ENCODE assay signal across 23 cellular contexts in genomic region chr6:162798546-162798945, GRCh38.
DNase-seq lines count a peak whose midpoint lies in the region; ATAC-seq and TF ChIP-seq lines count a peak whose summit lies in the region.
"Had no signal": no experiment of that assay in that cellular context is flagged by ENCODE, and none has a peak within 500 bp of the region (broad histone marks: within the 10 kb centered on the region; RNA-seq: fewer than 3 reads in every experiment).

No MANE protein-coding gene starts in this region.

- no peak overlapping the region for H3K4me3 Mint-ChIP-seq in activated naive CD8-positive, alpha-beta T cell treated with anti-CD3 and anti-CD28 coated beads, Interleukin-2, amount 50 U/mL, for 24 hours
- H3K4me3 Mint-ChIP-seq in WTC11, result no peak overlapping the region
- H3K4me3 Mint-ChIP-seq: activated CD8-positive, alpha-beta memory T cell treated with anti-CD3 and anti-CD28 coated beads, Interleukin-2, amount 10 ng/mL, durations not matched to agents 7 days and 5 days; CD14-positive monocyte; endodermal cell; memory B cell had no signal

- no peak for DNase-seq in activated naive CD4-positive, alpha-beta T cell treated with anti-CD3 and anti-CD28 coated beads, Interleukin-2, amount 50 U/mL, for 72 hours (ENCODE audit: low spot score in 2 of 2)
- DNase-seq in activated naive CD4-positive, alpha-beta T cell (lab: John Stamatoyannopoulos, UW), result no peak
- DNase-seq in MV-4-11 (lab: John Stamatoyannopoulos, UW) (peak; percentile 51), occipital lobe (lab: John Stamatoyannopoulos, UW) (no peak), WTC11 (ENCODE audit: low spot score) (no peak)
- DNase-seq in activated naive CD8-positive, alpha-beta T cell treated with anti-CD3 and anti-CD28 coated beads, Interleukin-2, amount 50 U/mL, for 24 hours, result no peak
- DNase-seq: activated CD8-positive, alpha-beta memory T cell treated with anti-CD3 and anti-CD28 coated beads, Interleukin-2, amount 10 ng/mL, durations not matched to agents 7 days and 5 days; activated effector memory CD4-positive, alpha-beta T cell treated with Interleukin-2 at 50 U/mL for 16 hours; DMS153; endodermal cell; Karpas-422; kidney glomerular epithelial cell; NCI-H1417 treated with DMSO at 0.1 percent for 48 hours; NCI-H2171; NCI-H524 treated with DMSO at 0.1 percent for 48 hours; ovary; right cardiac atrium; stimulated activated CD4-positive, alpha-beta T cell treated with anti-CD3 and anti-CD28 coated beads, Interleukin-15, amount 100 ng/mL, for 24 hours; uterus had no signal

- no peak for TF ChIP-seq CTCF in WTC11 (IDR thresholded peaks at IDR 0.05)

- peak; percentile 16 to 44 for ATAC-seq in activated naive CD4-positive, alpha-beta T cell treated with anti-CD3 and anti-CD28 coated beads, Interleukin-2, amount 50 U/mL, for 72 hours
- ATAC-seq in activated naive CD8-positive, alpha-beta T cell treated with anti-CD3 and anti-CD28 coated beads, Interleukin-2, amount 50 U/mL, for 24 hours, result peak; percentile 59
- ATAC-seq in GM21447 (IDR thresholded peaks at IDR 0.05; ENCODE audit: unreplicated experiment), result no peak
- no peak for ATAC-seq in HG03159 (IDR thresholded peaks at IDR 0.05; ENCODE audit: unreplicated experiment)
- no peak for ATAC-seq in WTC11
- ATAC-seq: activated CD8-positive, alpha-beta memory T cell treated with anti-CD3 and anti-CD28 coated beads, Interleukin-2, amount 10 ng/mL, durations not matched to agents 7 days and 5 days; right cardiac atrium had no signal

- H3K4me1 Mint-ChIP-seq in activated naive CD8-positive, alpha-beta T cell treated with anti-CD3 and anti-CD28 coated beads, Interleukin-2, amount 50 U/mL, for 24 hours, result peaks cover 14% of the 10 kb centered on the region
- no peaks in the 10 kb centered on the region for H3K4me1 Mint-ChIP-seq in WTC11
- H3K4me1 Mint-ChIP-seq: CD14-positive monocyte, endodermal cell had no signal

- no peak overlapping the region for H3K27ac Mint-ChIP-seq in activated naive CD4-positive, alpha-beta T cell treated with anti-CD3 and anti-CD28 coated beads, Interleukin-2, amount 50 U/mL, for 72 hours
- H3K27ac Mint-ChIP-seq in activated naive CD8-positive, alpha-beta T cell treated with anti-CD3 and anti-CD28 coated beads, Interleukin-2, amount 50 U/mL, for 24 hours, result no peak overlapping the region
- no peak overlapping the region for H3K27ac Mint-ChIP-seq in WTC11
- H3K27ac Mint-ChIP-seq: activated CD8-positive, alpha-beta memory T cell treated with anti-CD3 and anti-CD28 coated beads, Interleukin-2, amount 10 ng/mL, durations not matched to agents 7 days and 5 days; CD14-positive monocyte; endodermal cell; memory B cell had no signal

- H3K36me3 Mint-ChIP-seq in activated naive CD4-positive, alpha-beta T cell treated with anti-CD3 and anti-CD28 coated beads, Interleukin-2, amount 50 U/mL, for 72 hours, result no peaks in the 10 kb centered on the region
- H3K36me3 Mint-ChIP-seq in activated naive CD8-positive, alpha-beta T cell treated with anti-CD3 and anti-CD28 coated beads, Interleukin-2, amount 50 U/mL, for 24 hours (ENCODE audit: low read depth), result no peaks in the 10 kb centered on the region
- no peaks in the 10 kb centered on the region for H3K36me3 Mint-ChIP-seq in WTC11
- H3K36me3 Mint-ChIP-seq: activated CD8-positive, alpha-beta memory T cell treated with anti-CD3 and anti-CD28 coated beads, Interleukin-2, amount 10 ng/mL, durations not matched to agents 7 days and 5 days; CD14-positive monocyte; memory B cell had no signal

- CTCF ChIA-PET in WTC11 (lab: Charles Lee), result no interaction called here

- POLR2A ChIA-PET in WTC11 (lab: Charles Lee), result no interaction called here

- no peaks in the 10 kb centered on the region for H3K27me3 Mint-ChIP-seq in activated naive CD8-positive, alpha-beta T cell treated with anti-CD3 and anti-CD28 coated beads, Interleukin-2, amount 50 U/mL, for 24 hours
- no peaks in the 10 kb centered on the region for H3K27me3 Mint-ChIP-seq in WTC11 (ENCODE audit: low read depth)
- H3K27me3 Mint-ChIP-seq: activated CD8-positive, alpha-beta memory T cell treated with anti-CD3 and anti-CD28 coated beads, Interleukin-2, amount 10 ng/mL, durations not matched to agents 7 days and 5 days had no signal

- H3K9me3 Mint-ChIP-seq in activated naive CD4-positive, alpha-beta T cell treated with anti-CD3 and anti-CD28 coated beads, Interleukin-2, amount 50 U/mL, for 72 hours, result no peaks in the 10 kb centered on the region
- no peaks in the 10 kb centered on the region for H3K9me3 Mint-ChIP-seq in activated naive CD8-positive, alpha-beta T cell treated with anti-CD3 and anti-CD28 coated beads, Interleukin-2, amount 50 U/mL, for 24 hours
- H3K9me3 Mint-ChIP-seq in WTC11, result no peaks in the 10 kb centered on the region
- H3K9me3 Mint-ChIP-seq: endodermal cell had no signal

TF ChIP-seq in WTC11, 78 proteins besides CTCF, POLR2A, EP300 and RAD21 (continues in another document):
- TF ChIP-seq FOXP4 (CRISPR knock-in tag; IDR thresholded peaks at IDR 0.05), result no peak
- TF ChIP-seq ZNF532 (CRISPR knock-in tag; IDR thresholded peaks at IDR 0.05; ENCODE audit: borderline replicate concordance), result no peak
- TF ChIP-seq ZNF423 (CRISPR knock-in tag; IDR thresholded peaks at IDR 0.05), result no peak
- no peak for TF ChIP-seq ARID4B (CRISPR knock-in tag; IDR thresholded peaks at IDR 0.05; ENCODE audit: borderline replicate concordance)

Comparison
In these comparisons a context has a peak if more than half of its experiments do, and no peak if none do; other contexts are left out.
1. ATAC-seq: peak in activated naive CD4-positive, alpha-beta T cell treated with anti-CD3 and anti-CD28 coated beads, Interleukin-2, amount 50 U/mL, for 72 hours (2 of 2) and activated naive CD8-positive, alpha-beta T cell treated with anti-CD3 and anti-CD28 coated beads, Interleukin-2, amount 50 U/mL, for 24 hours (single experiment); none in GM21447 (single experiment), HG03159 (single experiment) and WTC11 (single experiment).